Comparison of ENCODE assay signal across 17 cellular contexts in the genomic region with DNA sequence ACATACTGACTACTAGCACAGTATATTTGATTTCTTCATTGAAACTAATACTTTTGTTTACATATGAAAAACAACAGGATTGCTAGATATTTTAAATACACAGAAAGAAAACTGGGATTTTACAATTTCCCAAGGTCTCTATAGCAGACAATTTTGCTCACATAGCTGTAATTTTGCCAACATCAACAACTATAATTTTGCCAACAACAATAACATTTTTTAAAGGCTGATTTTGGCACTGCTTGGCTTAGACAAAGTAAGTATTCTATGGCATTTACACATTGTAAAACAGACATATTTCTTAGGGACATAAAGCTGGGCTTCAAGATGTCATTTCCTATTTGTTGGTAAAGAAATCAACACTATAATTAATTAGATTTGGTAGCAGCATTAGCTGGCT.
A peak's percentile ranks its signal among the peaks of the same experiment; 100 is the strongest.
DNase-seq lines count a peak whose midpoint lies in the region; ATAC-seq and TF ChIP-seq lines count a peak whose summit lies in the region.
"Had no signal": no experiment of that assay in that cellular context is flagged by ENCODE, and none has a peak within 500 bp of the region (broad histone marks: within the 10 kb centered on the region; RNA-seq: fewer than 3 reads in every experiment).

No MANE protein-coding gene starts in this region.

- TF ChIP-seq EP300 in tibial nerve (IDR thresholded peaks at IDR 0.05), result no peak

- no peak overlapping the region for H3K4me3 Mint-ChIP-seq in nephron
- H3K4me3 Mint-ChIP-seq: CD14-positive monocyte; CD8-positive, alpha-beta T cell; GM23338 had no signal

- H3K4me1 ChIP-seq in cardiac muscle cell (ENCODE audit: low read depth) (peaks cover 9% of the 10 kb centered on the region), tibial nerve (no peaks in the 10 kb centered on the region)
- H3K4me1 ChIP-seq: BLaER1 had no signal

- peak overlapping the region in 2 of 3 experiments; percentile 15 to 79 for H3K27ac Mint-ChIP-seq in nephron
- H3K27ac Mint-ChIP-seq: CD14-positive monocyte; CD8-positive, alpha-beta T cell; GM23338 had no signal

- DNase-seq in cardiac muscle cell (ENCODE audit: low read depth in 1 of 2, low spot score in 1 of 2), result peak in 1 of 2 donors; percentile 42
- DNase-seq in Right ventricle myocardium inferior (ENCODE audit: missing footprints), result no peak
- peak; percentile 19 for DNase-seq in LNCaP clone FGC (ENCODE audit: low read depth)
- peak; percentile 42 to 63 for DNase-seq in dermis microvascular lymphatic vessel endothelial cell (ENCODE audit: low read depth in 2 of 2)
- DNase-seq in tibial nerve (ENCODE audit: low spot score in 2 of 2), result no peak
- DNase-seq: 8988T; Calu3; CD8-positive, alpha-beta T cell; DMS79 treated with DMSO at 0.1 percent for 48 hours; GF-D8; HCEC 1CT had no signal

- H3K9me3 Mint-ChIP-seq in nephron, result no peaks in the 10 kb centered on the region
- H3K9me3 Mint-ChIP-seq: GM23338 had no signal

- H3K4me3 ChIP-seq in cardiac muscle cell, result no peak overlapping the region
- H3K4me3 ChIP-seq in LNCaP clone FGC (ENCODE audit: low read depth, low read length), result no peak overlapping the region
- no peak overlapping the region for H3K4me3 ChIP-seq in tibial nerve
- H3K4me3 ChIP-seq: BLaER1, GM23338 had no signal

- H3K9me3 ChIP-seq in cardiac muscle cell (ENCODE audit: low read depth), result no peaks in the 10 kb centered on the region
- H3K9me3 ChIP-seq in tibial nerve, result no peaks in the 10 kb centered on the region
- H3K9me3 ChIP-seq: BLaER1 had no signal

- H3K27ac ChIP-seq in cardiac muscle cell, result peak overlapping the region; percentile 8
- H3K27ac ChIP-seq in tibial nerve, result no peak overlapping the region
- H3K27ac ChIP-seq: BLaER1, HL-60 had no signal

- peaks cover 4% of the 10 kb centered on the region for H3K4me1 Mint-ChIP-seq in nephron
- H3K4me1 Mint-ChIP-seq: CD14-positive monocyte had no signal

- H3K36me3 Mint-ChIP-seq in nephron (ENCODE audit: low read depth), result no peaks in the 10 kb centered on the region
- H3K36me3 Mint-ChIP-seq: CD14-positive monocyte; CD8-positive, alpha-beta T cell had no signal

- H3K36me3 ChIP-seq in cardiac muscle cell (no peaks in the 10 kb centered on the region), tibial nerve (no peaks in the 10 kb centered on the region)
- H3K36me3 ChIP-seq: BLaER1 had no signal

- ATAC-seq in Right ventricle myocardium inferior (no peak), HG02884 (IDR thresholded peaks at IDR 0.05; ENCODE audit: unreplicated experiment) (no peak)
- ATAC-seq: CD8-positive, alpha-beta T cell; GM23338 had no signal

- H3K27me3 ChIP-seq in cardiac muscle cell, result no peaks in the 10 kb centered on the region
- no peaks in the 10 kb centered on the region for H3K27me3 ChIP-seq in tibial nerve
- H3K27me3 ChIP-seq: BLaER1 had no signal

- TF ChIP-seq CTCF in cardiac muscle cell (IDR thresholded peaks at IDR 0.05; ENCODE audit: low read depth, low read length) (no peak), LNCaP clone FGC (IDR thresholded peaks at IDR 0.05; ENCODE audit: control insufficient read depth, extremely low read depth, insufficient read depth) (no peak), nephron (IDR thresholded peaks at IDR 0.05; ENCODE audit: unreplicated experiment in 3 of 3) (no peak), tibial nerve (IDR thresholded peaks at IDR 0.05) (no peak)

- no peak for TF ChIP-seq POLR2A in tibial nerve (IDR thresholded peaks at IDR 0.05)

- intact Hi-C loops in Right ventricle myocardium inferior (cut with DNase I), result loop anchor here (5.0 kb wide), 1 partner anchor 75 kb away; no protein-coding TSS in a partner anchor

- H3K27me3 Mint-ChIP-seq in nephron (ENCODE audit: low read depth), result no peaks in the 10 kb centered on the region

Comparison
In these comparisons a context has a peak if more than half of its experiments do, and no peak if none do; other contexts are left out.
1. DNase-seq: peak in LNCaP clone FGC (single experiment) and dermis microvascular lymphatic vessel endothelial cell (2 of 2); none in Right ventricle myocardium inferior (single experiment) and tibial nerve (0 of 2).